7 cellular contexts compared by ENCODE assay signal in genomic region chr12:9469956-9470355, GRCh38.
DNase-seq lines count a peak whose midpoint lies in the region; ATAC-seq and TF ChIP-seq lines count a peak whose summit lies in the region.
"Not testable (repeated sequence)": the region's sequence is repeated elsewhere in the genome, so short reads cannot be mapped to it uniquely, and the experiment has no call there.

No MANE protein-coding gene starts in this region.

- H3K9me2 ChIP-seq in DOHH2 (replicated peaks; ENCODE audit: control insufficient read depth, low read length); Loucy (replicated peaks; ENCODE audit: low read depth, low read length): not testable (repeated sequence)

- ATAC-seq in activated CD4-positive, alpha-beta T cell treated with anti-CD3 and anti-CD28 coated beads for 36 hours, result peak; percentile 71
- ATAC-seq in activated CD8-positive, alpha-beta memory T cell treated with anti-CD3 and anti-CD28 coated beads, Interleukin-2, amount 10 ng/mL, durations not matched to agents 7 days and 5 days, result peak; percentile 40
- not testable (repeated sequence) for ATAC-seq in effector memory CD8-positive, alpha-beta T cell (replicated peaks)
- peak; percentile 48 for ATAC-seq in stimulated activated effector memory CD8-positive, alpha-beta T cell treated with anti-CD3 and anti-CD28 coated beads, Interleukin-12 subunit alpha, Interleukin-12 subunit beta, amount 100 ng/mL, for 72 hours

- not testable (repeated sequence) for H4K20me1 ChIP-seq in DOHH2 (ENCODE audit: control insufficient read depth, insufficient read depth, low read depth, low read length); Loucy (ENCODE audit: insufficient read depth, low read length, poor library complexity, severe bottlenecking)

- not testable (repeated sequence) for H3K9me3 Mint-ChIP-seq in activated CD4-positive, alpha-beta T cell treated with anti-CD3 and anti-CD28 coated beads for 36 hours (ENCODE audit: low read depth); activated CD8-positive, alpha-beta memory T cell treated with anti-CD3 and anti-CD28 coated beads, Interleukin-2, amount 10 ng/mL, durations not matched to agents 7 days and 5 days (ENCODE audit: low read depth); activated naive CD4-positive, alpha-beta T cell treated with anti-CD3 and anti-CD28 coated beads, Interleukin-2, amount 10 ng/mL, durations not matched to agents 7 days and 5 days; effector memory CD8-positive, alpha-beta T cell; stimulated activated effector memory CD8-positive, alpha-beta T cell treated with anti-CD3 and anti-CD28 coated beads, Interleukin-12 subunit alpha, Interleukin-12 subunit beta, amount 100 ng/mL, for 72 hours

- POLR2A ChIA-PET in activated CD4-positive, alpha-beta T cell treated with anti-CD3 and anti-CD28 coated beads for 36 hours (lab: Charles Lee), result not testable (repeated sequence)

- H3K4me3 ChIP-seq in DOHH2 (ENCODE audit: low read length); Loucy (ENCODE audit: low read length, poor library complexity, severe bottlenecking): not testable (repeated sequence)

- TF ChIP-seq CTCF in DOHH2 (IDR thresholded peaks at IDR 0.05; ENCODE audit: low read depth, low read length, poor library complexity, severe bottlenecking); Loucy (conservative IDR thresholded peaks at IDR 0.05; ENCODE audit: low read length): not testable (repeated sequence)

- not testable (repeated sequence) for H3K4me3 Mint-ChIP-seq in activated CD4-positive, alpha-beta T cell treated with anti-CD3 and anti-CD28 coated beads for 36 hours; activated naive CD4-positive, alpha-beta T cell treated with anti-CD3 and anti-CD28 coated beads, Interleukin-2, amount 10 ng/mL, durations not matched to agents 7 days and 5 days; effector memory CD8-positive, alpha-beta T cell; stimulated activated effector memory CD8-positive, alpha-beta T cell treated with anti-CD3 and anti-CD28 coated beads, Interleukin-12 subunit alpha, Interleukin-12 subunit beta, amount 100 ng/mL, for 72 hours
- H3K4me3 Mint-ChIP-seq in activated CD8-positive, alpha-beta memory T cell treated with anti-CD3 and anti-CD28 coated beads, Interleukin-2, amount 10 ng/mL, durations not matched to agents 7 days and 5 days, result peak overlapping the region; percentile 2

- H3K4me2 ChIP-seq in DOHH2 (ENCODE audit: low read length) (peak overlapping the region; percentile 48), Loucy (ENCODE audit: low read depth, low read length, poor library complexity, severe bottlenecking) (peak overlapping the region; percentile 14)

- not testable (repeated sequence) for DNase-seq in activated CD4-positive, alpha-beta T cell treated with anti-CD3 and anti-CD28 coated beads for 36 hours; activated CD8-positive, alpha-beta memory T cell treated with anti-CD3 and anti-CD28 coated beads, Interleukin-2, amount 10 ng/mL, durations not matched to agents 7 days and 5 days; activated naive CD4-positive, alpha-beta T cell treated with anti-CD3 and anti-CD28 coated beads, Interleukin-2, amount 10 ng/mL, durations not matched to agents 7 days and 5 days; effector memory CD8-positive, alpha-beta T cell; stimulated activated effector memory CD8-positive, alpha-beta T cell treated with anti-CD3 and anti-CD28 coated beads, Interleukin-12 subunit alpha, Interleukin-12 subunit beta, amount 100 ng/mL, for 72 hours (ENCODE audit: low spot score in 2 of 2)

- not testable (repeated sequence) for H3K9me3 ChIP-seq in DOHH2 (ENCODE audit: control insufficient read depth, insufficient read depth, low read length); Loucy (ENCODE audit: insufficient read depth, low read depth, low read length)

- H3K9ac ChIP-seq in Loucy (ENCODE audit: low read depth, low read length, poor library complexity, severe bottlenecking), result not testable (repeated sequence)

- H3K27me3 Mint-ChIP-seq in activated CD4-positive, alpha-beta T cell treated with anti-CD3 and anti-CD28 coated beads for 36 hours; activated CD8-positive, alpha-beta memory T cell treated with anti-CD3 and anti-CD28 coated beads, Interleukin-2, amount 10 ng/mL, durations not matched to agents 7 days and 5 days; activated naive CD4-positive, alpha-beta T cell treated with anti-CD3 and anti-CD28 coated beads, Interleukin-2, amount 10 ng/mL, durations not matched to agents 7 days and 5 days; effector memory CD8-positive, alpha-beta T cell: not testable (repeated sequence)

- peaks cover 10% of the 10 kb centered on the region for H3K4me1 ChIP-seq in DOHH2 (ENCODE audit: control insufficient read depth, low read length)
- not testable (repeated sequence) for H3K4me1 ChIP-seq in Loucy (ENCODE audit: insufficient read depth, low read length, poor library complexity, severe bottlenecking)

- H2AFZ ChIP-seq in Loucy (ENCODE audit: low read length), result peak overlapping the region; percentile 27; the same call in 1 of the 2 replicates

- not testable (repeated sequence) for H3K36me3 Mint-ChIP-seq in activated CD4-positive, alpha-beta T cell treated with anti-CD3 and anti-CD28 coated beads for 36 hours (ENCODE audit: low read depth); activated naive CD4-positive, alpha-beta T cell treated with anti-CD3 and anti-CD28 coated beads, Interleukin-2, amount 10 ng/mL, durations not matched to agents 7 days and 5 days; effector memory CD8-positive, alpha-beta T cell (ENCODE audit: insufficient read depth); stimulated activated effector memory CD8-positive, alpha-beta T cell treated with anti-CD3 and anti-CD28 coated beads, Interleukin-12 subunit alpha, Interleukin-12 subunit beta, amount 100 ng/mL, for 72 hours
- peaks cover 17% of the 10 kb centered on the region for H3K36me3 Mint-ChIP-seq in activated CD8-positive, alpha-beta memory T cell treated with anti-CD3 and anti-CD28 coated beads, Interleukin-2, amount 10 ng/mL, durations not matched to agents 7 days and 5 days

- H3K79me2 ChIP-seq in DOHH2 (ENCODE audit: control insufficient read depth, low read length); Loucy (ENCODE audit: insufficient read depth, low read length): not testable (repeated sequence)

- not testable (repeated sequence) for H3F3A ChIP-seq in DOHH2 (ENCODE audit: control insufficient read depth, insufficient read depth); Loucy (ENCODE audit: low read depth)

- peaks cover 25% of the 10 kb centered on the region for H3K4me1 Mint-ChIP-seq in activated CD4-positive, alpha-beta T cell treated with anti-CD3 and anti-CD28 coated beads for 36 hours
- H3K4me1 Mint-ChIP-seq in activated CD8-positive, alpha-beta memory T cell treated with anti-CD3 and anti-CD28 coated beads, Interleukin-2, amount 10 ng/mL, durations not matched to agents 7 days and 5 days, result peaks cover 41% of the 10 kb centered on the region
- H3K4me1 Mint-ChIP-seq in activated naive CD4-positive, alpha-beta T cell treated with anti-CD3 and anti-CD28 coated beads, Interleukin-2, amount 10 ng/mL, durations not matched to agents 7 days and 5 days, result peaks cover 29% of the 10 kb centered on the region
- H3K4me1 Mint-ChIP-seq in effector memory CD8-positive, alpha-beta T cell (ENCODE audit: low read depth in 2 of 2), result peaks cover 13 to 21% of the 10 kb centered on the region in 2 donors
- peaks cover 12% of the 10 kb centered on the region for H3K4me1 Mint-ChIP-seq in stimulated activated effector memory CD8-positive, alpha-beta T cell treated with anti-CD3 and anti-CD28 coated beads, Interleukin-12 subunit alpha, Interleukin-12 subunit beta, amount 100 ng/mL, for 72 hours

- CTCF ChIA-PET in activated CD4-positive, alpha-beta T cell treated with anti-CD3 and anti-CD28 coated beads for 36 hours (lab: Charles Lee), result not testable (repeated sequence)
- CTCF ChIA-PET in activated CD8-positive, alpha-beta memory T cell treated with anti-CD3 and anti-CD28 coated beads, Interleukin-2, amount 10 ng/mL, durations not matched to agents 7 days and 5 days (lab: Charles Lee), result interaction anchor here (1.1 to 2.1 kb wide), 6 partner anchors 117 to 273 kb away, joined by 3 to 14 read pairs (median 4); no protein-coding TSS in a partner anchor
- CTCF ChIA-PET in activated naive CD4-positive, alpha-beta T cell treated with anti-CD3 and anti-CD28 coated beads, Interleukin-2, amount 10 ng/mL, durations not matched to agents 7 days and 5 days (lab: Charles Lee), result interaction anchor here (0.8 to 1.1 kb wide), 3 partner anchors 20 to 140 kb away, joined by 3 read pairs; no protein-coding TSS in a partner anchor

- not testable (repeated sequence) for H3K27ac Mint-ChIP-seq in activated CD4-positive, alpha-beta T cell treated with anti-CD3 and anti-CD28 coated beads for 36 hours
- H3K27ac Mint-ChIP-seq in activated CD8-positive, alpha-beta memory T cell treated with anti-CD3 and anti-CD28 coated beads, Interleukin-2, amount 10 ng/mL, durations not matched to agents 7 days and 5 days, result peak overlapping the region; percentile 78
- H3K27ac Mint-ChIP-seq in activated naive CD4-positive, alpha-beta T cell treated with anti-CD3 and anti-CD28 coated beads, Interleukin-2, amount 10 ng/mL, durations not matched to agents 7 days and 5 days, result peak overlapping the region; percentile 35
- H3K27ac Mint-ChIP-seq in effector memory CD8-positive, alpha-beta T cell, result peak overlapping the region; percentile 27 to 33
- H3K27ac Mint-ChIP-seq in stimulated activated effector memory CD8-positive, alpha-beta T cell treated with anti-CD3 and anti-CD28 coated beads, Interleukin-12 subunit alpha, Interleukin-12 subunit beta, amount 100 ng/mL, for 72 hours, result peak overlapping the region; percentile 54

- intact Hi-C loops in activated CD4-positive, alpha-beta T cell treated with anti-CD3 and anti-CD28 coated beads for 36 hours (cut with DNase I, micrococcal nuclease), result loop anchor here (2.0 to 10.0 kb wide), 4 partner anchors 125 to 139 kb away; no protein-coding TSS in a partner anchor

- H3K27ac ChIP-seq in DOHH2 (ENCODE audit: low read depth, low read length), result not testable (repeated sequence)

- not testable (repeated sequence) for H3K36me3 ChIP-seq in DOHH2 (ENCODE audit: control insufficient read depth, low read length); Loucy (ENCODE audit: insufficient read depth, low read length)

- H3K27me3 ChIP-seq in DOHH2 (ENCODE audit: control insufficient read depth, low read length); Loucy (ENCODE audit: insufficient read depth, low read length, poor library complexity, severe bottlenecking): not testable (repeated sequence)
